ENCODE assay signal across 8 cellular contexts in genomic region chr3:108132727-108133373, GRCh38. TPM values are rescaled to one million over a fixed set of nuclear protein-coding genes. Genes with fewer than 3 reads are reported as not detected.
DNase-seq lines count a peak whose midpoint lies in the region; ATAC-seq and TF ChIP-seq lines count a peak whose summit lies in the region.

No MANE protein-coding gene starts in this region.

- DNase-seq in NCI-H226 (peak; percentile 54), osteoblast (ENCODE audit: insufficient read length, low spot score, missing footprints) (no peak), SK-N-DZ (ENCODE audit: low spot score) (no peak), medulla oblongata (ENCODE audit: extremely low spot score) (no peak), GM19240 (ENCODE audit: insufficient read length, low spot score) (no peak)
- DNase-seq in central memory CD8-positive, alpha-beta T cell (ENCODE audit: low spot score in 2 of 2), result no peak

- no peaks in the 10 kb centered on the region for H3K79me2 ChIP-seq in osteoblast (ENCODE audit: insufficient read depth, low read length)

- peak overlapping the region; percentile 60 for H3K4me3 Mint-ChIP-seq in central memory CD8-positive, alpha-beta T cell

- no peaks in the 10 kb centered on the region for H4K20me1 ChIP-seq in osteoblast (ENCODE audit: insufficient read depth, low read length)

- peak overlapping the region; percentile 5 for H3K4me3 ChIP-seq in GM12875 (ENCODE audit: low read depth, low read length)
- peak overlapping the region; percentile 30 for H3K4me3 ChIP-seq in osteoblast (ENCODE audit: insufficient read depth, low read length)

- no peaks in the 10 kb centered on the region for H3K9me3 ChIP-seq in osteoblast (ENCODE audit: low read depth, low read length)

- H3K9me3 Mint-ChIP-seq in central memory CD8-positive, alpha-beta T cell, result peaks cover 6% of the 10 kb centered on the region

- peaks cover 27% of the 10 kb centered on the region for H3K4me1 ChIP-seq in osteoblast (ENCODE audit: insufficient read depth, low read length)

- peaks cover 2% of the 10 kb centered on the region for H3K36me3 Mint-ChIP-seq in central memory CD8-positive, alpha-beta T cell (ENCODE audit: insufficient read depth)

- no peaks in the 10 kb centered on the region for H3K27me3 Mint-ChIP-seq in central memory CD8-positive, alpha-beta T cell

- H3K27ac ChIP-seq in osteoblast (ENCODE audit: low read depth, low read length), result peak overlapping the region; percentile 1

- no peaks in the 10 kb centered on the region for H3K27me3 ChIP-seq in osteoblast (ENCODE audit: insufficient read depth, low read length)

- TF ChIP-seq CTCF in GM12875 (IDR thresholded peaks at IDR 0.05; ENCODE audit: borderline replicate concordance, insufficient read depth, low read depth, low read length) (no peak), osteoblast (IDR thresholded peaks at IDR 0.05; ENCODE audit: extremely low read depth, low read depth, low read length) (no peak)

- no peak for ATAC-seq in central memory CD8-positive, alpha-beta T cell (replicated peaks; ENCODE audit: extremely low read depth, poor library complexity, severe bottlenecking)
- no peak for ATAC-seq in HG02759 (IDR thresholded peaks at IDR 0.05; ENCODE audit: unreplicated experiment)

- no peak overlapping the region for H2AFZ ChIP-seq in osteoblast (ENCODE audit: low read length)

- peaks cover 81% of the 10 kb centered on the region for H3K4me1 Mint-ChIP-seq in central memory CD8-positive, alpha-beta T cell

- no peaks in the 10 kb centered on the region for H3K36me3 ChIP-seq in osteoblast (ENCODE audit: insufficient read depth, low read length)

- peak overlapping the region; percentile 93 for H3K27ac Mint-ChIP-seq in central memory CD8-positive, alpha-beta T cell (ENCODE audit: low read depth)

- peak overlapping the region; percentile 52 for H3K4me2 ChIP-seq in osteoblast (ENCODE audit: insufficient read depth, low read length)

RNA-seq across cellular contexts. Expression of gene CD47, which starts 42.0 kb away (rescaled TPM):
- total RNA-seq in osteoblast, result 72.7 and 76.0 TPM in 2 replicates
- 54.2 and 86.5 TPM in 2 replicates for polyA plus RNA-seq in SK-N-DZ (2014; cell fraction: cytosol; rRNA removed)
- polyA plus RNA-seq in SK-N-DZ (2014; cell fraction: nucleus; rRNA removed), result 81.3 and 90.9 TPM in 2 replicates
